In genomic region chr12:30988887-30989286, GRCh38 we compare ENCODE assay signal across 22 cellular contexts.
DNase-seq lines count a peak whose midpoint lies in the region; FAIRE-seq and TF ChIP-seq lines count a peak whose summit lies in the region.
"Had no signal": no experiment of that assay in that cellular context is flagged by ENCODE, and none has a peak within 500 bp of the region (broad histone marks: within the 10 kb centered on the region; RNA-seq: fewer than 3 reads in every experiment).

No MANE protein-coding gene starts in this region.

- in situ Hi-C loops in transverse colon (cut with MboI; ENCODE audit: low pct_ligation_motif_present in 1 of 4, low pct_unique_long_range_greater_than_20kb in 1 of 4, low sequenced_read_pairs in 3 of 4): loop anchor here in 2 of 4 donors (25.0 kb wide), 2 partner anchors 127 to 248 kb away; no protein-coding TSS in a partner anchor

- TF ChIP-seq POLR2A in endothelial cell of umbilical vein (IDR thresholded peaks at IDR 0.05; ENCODE audit: low read depth, low read length): no peak
- no peak for TF ChIP-seq POLR2A in transverse colon (IDR thresholded peaks at IDR 0.05)
- no peak for TF ChIP-seq POLR2A in Peyer's patch (IDR thresholded peaks at IDR 0.05)

- H3K36me3 ChIP-seq in endothelial cell of umbilical vein (ENCODE audit: control insufficient read depth in 2 of 2, extremely low read depth in 1 of 2, insufficient read depth in 2 of 2, low read length in 2 of 2) (no peaks in the 10 kb centered on the region), transverse colon (no peaks in the 10 kb centered on the region), Peyer's patch (no peaks in the 10 kb centered on the region)
- H3K36me3 ChIP-seq: BE2C, heart right ventricle, uterus had no signal

- H3K4me1 ChIP-seq in endothelial cell of umbilical vein (ENCODE audit: control insufficient read depth, extremely low read depth, insufficient read depth, low read length): no peaks in the 10 kb centered on the region
- H3K4me1 ChIP-seq in transverse colon: peaks cover 0 to 10% (median 4%) of the 10 kb centered on the region in 4 donors
- H3K4me1 ChIP-seq in Peyer's patch: no peaks in the 10 kb centered on the region
- H3K4me1 ChIP-seq: BE2C, uterus had no signal

- no peak overlapping the region for H3K4me2 ChIP-seq in endothelial cell of umbilical vein (ENCODE audit: insufficient read depth, low read length)

- DNase-seq in NCI-H2107 treated with DMSO at 0.1 percent for 48 hours (lab: John Stamatoyannopoulos, UW; ENCODE audit: unreplicated experiment) (peak; percentile 42), NCI-H2107 (lab: John Stamatoyannopoulos, UW) (no peak), NCI-H345 treated with DMSO at 0.1 percent for 48 hours (lab: John Stamatoyannopoulos, UW; ENCODE audit: unreplicated experiment) (peak; percentile 33), endothelial cell of umbilical vein (ENCODE audit: low read depth, low spot score) (peak; percentile 4), transverse colon (peak; percentile 27), Peyer's patch (no peak), DMS153 treated with DMSO at 0.1 percent for 48 hours (lab: John Stamatoyannopoulos, UW; ENCODE audit: unreplicated experiment) (no peak), occipital lobe (lab: John Stamatoyannopoulos, UW) (no peak)
- DNase-seq: activated CD4-positive, alpha-beta T cell treated with anti-CD3 and anti-CD28 coated beads, Interleukin-2, amount 10 ng/mL, durations not matched to agents 24 days and 14 days; activated CD8-positive, alpha-beta memory T cell treated with anti-CD3 and anti-CD28 coated beads, Interleukin-2, amount 10 ng/mL, durations not matched to agents 7 days and 5 days; activated naive CD8-positive, alpha-beta T cell treated with anti-CD3 and anti-CD28 coated beads for 36 hours; BE2C; HCEC 1CT; heart right ventricle; immature natural killer cell; NCI-H1048; NCI-H2227 treated with DMSO at 0.1 percent for 48 hours; retina; stimulated activated CD8-positive, alpha-beta memory T cell treated with anti-CD3 and anti-CD28 coated beads, Interleukin-4, amount 100 ng/mL, for 48 hours; uterus had no signal

- TF ChIP-seq CTCF in endothelial cell of umbilical vein (IDR thresholded peaks at IDR 0.05; ENCODE audit: extremely low read depth in 1 of 2, insufficient read depth in 1 of 2, low read depth in 1 of 2, low read length in 2 of 2): no peak
- no peak for TF ChIP-seq CTCF in transverse colon (IDR thresholded peaks at IDR 0.05)
- TF ChIP-seq CTCF in Peyer's patch (IDR thresholded peaks at IDR 0.05): no peak

- POLR2A ChIA-PET in endothelial cell of umbilical vein (lab: Charles Lee): no interaction called here

- no peak overlapping the region for H3K9ac ChIP-seq in endothelial cell of umbilical vein (replicated peaks; ENCODE audit: extremely low read depth, insufficient read depth, low read length)

- no peaks in the 10 kb centered on the region for H3K9me3 ChIP-seq in endothelial cell of umbilical vein (replicated peaks; ENCODE audit: control insufficient read depth, insufficient read depth, low read length)
- no peaks in the 10 kb centered on the region for H3K9me3 ChIP-seq in transverse colon
- H3K9me3 ChIP-seq in Peyer's patch: no peaks in the 10 kb centered on the region
- H3K9me3 ChIP-seq: BE2C, heart right ventricle, uterus had no signal

- no TSS peak for BruUV-seq in endothelial cell of umbilical vein (replicated peaks; lab: Mats Ljungman, UMichigan)

- CTCF ChIA-PET in endothelial cell of umbilical vein (lab: Charles Lee): interaction anchor here (0.7 to 5.0 kb wide), 7 partner anchors 30 to 144 kb away, joined by 3 to 37 read pairs (median 3); no protein-coding TSS in a partner anchor

- TF ChIP-seq EP300 in transverse colon (IDR thresholded peaks at IDR 0.05; ENCODE audit: low read depth): no peak

- H3K27me3 ChIP-seq in endothelial cell of umbilical vein (ENCODE audit: control insufficient read depth in 2 of 2, insufficient read depth in 2 of 2, low read length in 2 of 2) (no peaks in the 10 kb centered on the region), transverse colon (no peaks in the 10 kb centered on the region), Peyer's patch (no peaks in the 10 kb centered on the region)
- H3K27me3 ChIP-seq: BE2C, heart right ventricle, uterus had no signal

- no peaks in the 10 kb centered on the region for H4K20me1 ChIP-seq in endothelial cell of umbilical vein (replicated peaks; ENCODE audit: control insufficient read depth, extremely low read depth, insufficient read depth, low read length)

- no peaks in the 10 kb centered on the region for H3K79me2 ChIP-seq in endothelial cell of umbilical vein (ENCODE audit: control insufficient read depth, insufficient read depth, low read length)

- no peaks in the 10 kb centered on the region for H3K9me1 ChIP-seq in endothelial cell of umbilical vein (replicated peaks; ENCODE audit: control insufficient read depth, extremely low read depth, insufficient read depth, low read length)

- intact Hi-C loops in endothelial cell of umbilical vein (cut with micrococcal nuclease): loop anchor here (5.0 kb wide), 3 partner anchors 43 to 248 kb away; partner anchors contain the start of gene TSPAN11
- intact Hi-C loops in transverse colon (cut with DNase I; ENCODE audit: low total_unique reads): loop anchor here (2.0 kb wide), 1 partner anchor 138 kb away; no protein-coding TSS in a partner anchor

- H3K27ac ChIP-seq in endothelial cell of umbilical vein (ENCODE audit: insufficient read depth, low read depth, low read length): no peak overlapping the region
- no peak overlapping the region for H3K27ac ChIP-seq in transverse colon
- no peak overlapping the region for H3K27ac ChIP-seq in Peyer's patch
- H3K27ac ChIP-seq: heart right ventricle, uterus had no signal

- H3K4me3 ChIP-seq in endothelial cell of umbilical vein (replicated peaks in 1 of 3; ENCODE audit: insufficient read depth in 1 of 3, low read depth in 1 of 3, low read length in 3 of 3) (no peak overlapping the region), transverse colon (no peak overlapping the region), Peyer's patch (no peak overlapping the region)
- H3K4me3 ChIP-seq: heart right ventricle, uterus had no signal

- 42% methylated on average over 5 of the region's 5 CpGs; no CpG with 5 or more reads in 1 of the 2 donors for WGBS in transverse colon (ENCODE audit: low coverage in 1 of 2), 2 donors

- no peak for FAIRE-seq in endothelial cell of umbilical vein (lab: Jason Lieb, UNC)
- FAIRE-seq: A204.1, G401.6 had no signal

- no peak overlapping the region for H2AFZ ChIP-seq in endothelial cell of umbilical vein (ENCODE audit: low read depth, low read length)

- dilution Hi-C loops in endothelial cell of umbilical vein (cut with MboI; ENCODE audit: extremely low pct_ligation_motif_present, low sequenced_read_pairs): no loop called here

TF ChIP-seq in endothelial cell of umbilical vein, 7 proteins besides CTCF, POLR2A, EP300 and RAD21:
- TF ChIP-seq GATA2 (IDR thresholded peaks at IDR 0.05; ENCODE audit: insufficient read depth, insufficient read length, low read depth, low read length) (no peak), MAX (IDR thresholded peaks at IDR 0.05; ENCODE audit: insufficient read depth, insufficient read length) (no peak), MYC (IDR thresholded peaks at IDR 0.05; ENCODE audit: low read depth, low read length) (no peak), JUN (IDR thresholded peaks at IDR 0.05; ENCODE audit: borderline replicate concordance, insufficient read depth, insufficient read length, low read depth) (no peak), POLR2AphosphoS5 (IDR thresholded peaks at IDR 0.05; ENCODE audit: insufficient read depth, low read depth, low read length) (no peak), EZH2 (IDR thresholded peaks at IDR 0.05; ENCODE audit: borderline replicate concordance, low read depth, low read length, severe bottlenecking) (no peak), FOS (IDR thresholded peaks at IDR 0.05; ENCODE audit: borderline replicate concordance, insufficient read depth, low read length) (no peak)

Comparison
In these comparisons a context has a peak if more than half of its experiments do, and no peak if none do; other contexts are left out.
1. DNase-seq: peak in NCI-H2107 treated with DMSO at 0.1 percent for 48 hours (single experiment), NCI-H345 treated with DMSO at 0.1 percent for 48 hours (single experiment), endothelial cell of umbilical vein (single experiment) and transverse colon (single experiment); none in NCI-H2107 (single experiment), Peyer's patch (0 of 3), DMS153 treated with DMSO at 0.1 percent for 48 hours (single experiment) and occipital lobe (single experiment).